In the genomic region with DNA sequence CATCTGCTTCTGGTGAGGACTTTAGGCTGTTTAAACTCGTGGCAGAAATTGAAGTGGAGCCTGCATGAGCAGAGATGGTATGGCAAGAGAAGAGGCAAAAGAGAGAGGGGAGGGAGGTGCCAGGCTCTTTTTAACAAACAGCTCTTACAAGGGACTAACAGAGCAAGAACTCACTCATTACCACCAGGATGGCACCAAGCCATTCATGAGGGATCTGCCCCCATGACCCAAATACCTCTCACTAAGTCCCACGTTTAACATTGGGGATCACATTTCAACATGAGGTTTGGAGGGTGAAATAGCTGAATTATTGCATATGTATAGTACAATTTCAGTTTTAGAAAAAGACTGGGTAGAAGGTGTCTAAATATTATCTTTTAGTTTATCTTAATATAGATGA, we compare ENCODE assay signal across 27 cellular contexts.
DNase-seq lines count a peak whose midpoint lies in the region; ATAC-seq and TF ChIP-seq lines count a peak whose summit lies in the region.
"Had no signal": no experiment of that assay in that cellular context is flagged by ENCODE, and none has a peak within 500 bp of the region (broad histone marks: within the 10 kb centered on the region; RNA-seq: fewer than 3 reads in every experiment).

No MANE protein-coding gene starts in this region.

- H3K36me3 Mint-ChIP-seq in WTC11 = peaks cover 13% of the 10 kb centered on the region
- no peaks in the 10 kb centered on the region for H3K36me3 Mint-ChIP-seq in activated T-helper 2 cell treated with anti-CD3 and anti-CD28 coated beads, Interferon-gamma antibody, Interleukin-2, Interleukin-4, amounts not matched to agents 10 μg/mL and 5 μg/mL and 100 μg/mL, durations not matched to agents 14 hours and 24 hours and 36 hours (ENCODE audit: low read depth)
- H3K36me3 Mint-ChIP-seq: activated naive CD4-positive, alpha-beta T cell treated with anti-CD3 and anti-CD28 coated beads, Interleukin-2, amount 10 ng/mL, durations not matched to agents 7 days and 5 days had no signal

- no peaks in the 10 kb centered on the region for H3K27me3 Mint-ChIP-seq in WTC11 (ENCODE audit: low read depth)
- no peaks in the 10 kb centered on the region for H3K27me3 Mint-ChIP-seq in activated T-helper 2 cell treated with anti-CD3 and anti-CD28 coated beads, Interferon-gamma antibody, Interleukin-2, Interleukin-4, amounts not matched to agents 10 μg/mL and 5 μg/mL and 100 μg/mL, durations not matched to agents 14 hours and 24 hours and 36 hours (ENCODE audit: low read depth)
- H3K27me3 Mint-ChIP-seq: activated CD4-positive, alpha-beta T cell treated with anti-CD3 and anti-CD28 coated beads for 36 hours; activated CD8-positive, alpha-beta T cell treated with anti-CD3 and anti-CD28 coated beads for 36 hours; activated naive CD4-positive, alpha-beta T cell treated with anti-CD3 and anti-CD28 coated beads, Interleukin-2, amount 10 ng/mL, durations not matched to agents 7 days and 5 days; stimulated activated naive CD8-positive, alpha-beta T cell treated with anti-CD3 and anti-CD28 coated beads, Interleukin-15, Interleukin-2, amounts not matched to agents 100 ng/mL and 50 ng/mL, for 24 hours had no signal

- ATAC-seq in WTC11 (peak; percentile 36), Right ventricle myocardium superior (ENCODE audit: poor library complexity) (no peak)
- ATAC-seq: activated CD4-positive, alpha-beta T cell treated with anti-CD3 and anti-CD28 coated beads for 36 hours; activated CD8-positive, alpha-beta T cell treated with anti-CD3 and anti-CD28 coated beads for 36 hours had no signal

- H3K4me3 Mint-ChIP-seq in WTC11 = no peak overlapping the region
- H3K4me3 Mint-ChIP-seq in activated T-helper 2 cell treated with anti-CD3 and anti-CD28 coated beads, Interferon-gamma antibody, Interleukin-2, Interleukin-4, amounts not matched to agents 10 μg/mL and 5 μg/mL and 100 μg/mL, durations not matched to agents 14 hours and 24 hours and 36 hours (ENCODE audit: low read depth) = no peak overlapping the region
- H3K4me3 Mint-ChIP-seq: activated CD4-positive, alpha-beta T cell treated with anti-CD3 and anti-CD28 coated beads for 36 hours; activated CD8-positive, alpha-beta T cell treated with anti-CD3 and anti-CD28 coated beads for 36 hours; activated naive CD4-positive, alpha-beta T cell treated with anti-CD3 and anti-CD28 coated beads, Interleukin-2, amount 10 ng/mL, durations not matched to agents 7 days and 5 days; neural crest cell; stimulated activated naive CD8-positive, alpha-beta T cell treated with anti-CD3 and anti-CD28 coated beads, Interleukin-15, Interleukin-2, amounts not matched to agents 100 ng/mL and 50 ng/mL, for 24 hours; T-helper 2 cell treated with Interferon-gamma antibody and Interleukin-4, amounts not matched to agents 5 μg/mL and 100 μg/mL, for 36 hours had no signal

- CTCF ChIA-PET in WTC11 (lab: Charles Lee) = interaction anchor here (1.1 to 1.8 kb wide), 2 partner anchors 9 to 18 kb away, joined by 5 to 6 read pairs; no protein-coding TSS in a partner anchor

- intact Hi-C loops in activated T-helper 2 cell treated with anti-CD3 and anti-CD28 coated beads, Interferon-gamma antibody, Interleukin-2, Interleukin-4, amounts not matched to agents 10 μg/mL and 5 μg/mL and 100 μg/mL, durations not matched to agents 14 hours and 24 hours and 36 hours (cut with micrococcal nuclease) = no loop called here
- intact Hi-C loops in Right ventricle myocardium superior (cut with DNase I) = no loop called here

- DNase-seq in NCI-H1092 treated with DMSO at 0.1 percent for 48 hours (lab: John Stamatoyannopoulos, UW) (peak; percentile 21), NCI-H1092 (lab: John Stamatoyannopoulos, UW) (no peak), M059J (ENCODE audit: low read depth) (peak; percentile 72), WTC11 (ENCODE audit: low spot score) (no peak), iris pigment epithelial cell (ENCODE audit: low read depth) (peak; percentile 59), Right ventricle myocardium superior (no peak), SKM-1 (lab: John Stamatoyannopoulos, UW; ENCODE audit: unreplicated experiment) (no peak)
- no peak for DNase-seq in activated T-helper 2 cell treated with anti-CD3 and anti-CD28 coated beads, Interferon-gamma antibody, Interleukin-2, Interleukin-4, amounts not matched to agents 10 μg/mL and 5 μg/mL and 100 μg/mL, durations not matched to agents 14 hours and 24 hours and 36 hours (ENCODE audit: low spot score)
- DNase-seq: 8988T; activated CD4-positive, alpha-beta T cell treated with anti-CD3 and anti-CD28 coated beads for 36 hours; activated CD8-positive, alpha-beta T cell treated with anti-CD3 and anti-CD28 coated beads for 36 hours; activated naive CD4-positive, alpha-beta T cell treated with anti-CD3 and anti-CD28 coated beads, Interleukin-2, amount 10 ng/mL, durations not matched to agents 7 days and 5 days; amygdala; COR-L47; glutamatergic neuron; GOT3; mammary epithelial cell; MG63; NCI-H2107; NCI-H526 treated with DMSO at 0.1 percent for 48 hours; ovary; SHP77; stimulated activated CD4-positive, alpha-beta T cell treated with anti-CD3 and anti-CD28 coated beads, Interleukin-1b, Interleukin-23, amount 100 ng/mL, for 48 hours; testis had no signal

- H3K4me1 Mint-ChIP-seq in WTC11 = peaks cover 29% of the 10 kb centered on the region
- H3K4me1 Mint-ChIP-seq in activated T-helper 2 cell treated with anti-CD3 and anti-CD28 coated beads, Interferon-gamma antibody, Interleukin-2, Interleukin-4, amounts not matched to agents 10 μg/mL and 5 μg/mL and 100 μg/mL, durations not matched to agents 14 hours and 24 hours and 36 hours (ENCODE audit: low read depth) = no peaks in the 10 kb centered on the region
- H3K4me1 Mint-ChIP-seq: activated CD4-positive, alpha-beta T cell treated with anti-CD3 and anti-CD28 coated beads for 36 hours; activated naive CD4-positive, alpha-beta T cell treated with anti-CD3 and anti-CD28 coated beads, Interleukin-2, amount 10 ng/mL, durations not matched to agents 7 days and 5 days had no signal

- TF ChIP-seq CTCF in WTC11 (IDR thresholded peaks at IDR 0.05) = no peak

- peaks cover 12% of the 10 kb centered on the region for H3K9me3 Mint-ChIP-seq in WTC11
- no peaks in the 10 kb centered on the region for H3K9me3 Mint-ChIP-seq in activated T-helper 2 cell treated with anti-CD3 and anti-CD28 coated beads, Interferon-gamma antibody, Interleukin-2, Interleukin-4, amounts not matched to agents 10 μg/mL and 5 μg/mL and 100 μg/mL, durations not matched to agents 14 hours and 24 hours and 36 hours
- H3K9me3 Mint-ChIP-seq: activated CD8-positive, alpha-beta T cell treated with anti-CD3 and anti-CD28 coated beads for 36 hours; activated naive CD4-positive, alpha-beta T cell treated with anti-CD3 and anti-CD28 coated beads, Interleukin-2, amount 10 ng/mL, durations not matched to agents 7 days and 5 days; T-helper 2 cell treated with Interferon-gamma antibody and Interleukin-4, amounts not matched to agents 5 μg/mL and 100 μg/mL, for 36 hours had no signal

- peak overlapping the region; percentile 78 for H3K27ac Mint-ChIP-seq in WTC11
- no peak overlapping the region for H3K27ac Mint-ChIP-seq in activated T-helper 2 cell treated with anti-CD3 and anti-CD28 coated beads, Interferon-gamma antibody, Interleukin-2, Interleukin-4, amounts not matched to agents 10 μg/mL and 5 μg/mL and 100 μg/mL, durations not matched to agents 14 hours and 24 hours and 36 hours
- H3K27ac Mint-ChIP-seq: activated CD4-positive, alpha-beta T cell treated with anti-CD3 and anti-CD28 coated beads for 36 hours; activated CD8-positive, alpha-beta T cell treated with anti-CD3 and anti-CD28 coated beads for 36 hours; activated naive CD4-positive, alpha-beta T cell treated with anti-CD3 and anti-CD28 coated beads, Interleukin-2, amount 10 ng/mL, durations not matched to agents 7 days and 5 days; stimulated activated naive CD8-positive, alpha-beta T cell treated with anti-CD3 and anti-CD28 coated beads, Interleukin-15, Interleukin-2, amounts not matched to agents 100 ng/mL and 50 ng/mL, for 24 hours; T-helper 2 cell treated with Interferon-gamma antibody and Interleukin-4, amounts not matched to agents 5 μg/mL and 100 μg/mL, for 36 hours had no signal

- POLR2A ChIA-PET in WTC11 (lab: Charles Lee) = no interaction called here

TF ChIP-seq in WTC11, 78 proteins besides CTCF, POLR2A, EP300 and RAD21 (continues in another document):
- TF ChIP-seq, protein P1, sequence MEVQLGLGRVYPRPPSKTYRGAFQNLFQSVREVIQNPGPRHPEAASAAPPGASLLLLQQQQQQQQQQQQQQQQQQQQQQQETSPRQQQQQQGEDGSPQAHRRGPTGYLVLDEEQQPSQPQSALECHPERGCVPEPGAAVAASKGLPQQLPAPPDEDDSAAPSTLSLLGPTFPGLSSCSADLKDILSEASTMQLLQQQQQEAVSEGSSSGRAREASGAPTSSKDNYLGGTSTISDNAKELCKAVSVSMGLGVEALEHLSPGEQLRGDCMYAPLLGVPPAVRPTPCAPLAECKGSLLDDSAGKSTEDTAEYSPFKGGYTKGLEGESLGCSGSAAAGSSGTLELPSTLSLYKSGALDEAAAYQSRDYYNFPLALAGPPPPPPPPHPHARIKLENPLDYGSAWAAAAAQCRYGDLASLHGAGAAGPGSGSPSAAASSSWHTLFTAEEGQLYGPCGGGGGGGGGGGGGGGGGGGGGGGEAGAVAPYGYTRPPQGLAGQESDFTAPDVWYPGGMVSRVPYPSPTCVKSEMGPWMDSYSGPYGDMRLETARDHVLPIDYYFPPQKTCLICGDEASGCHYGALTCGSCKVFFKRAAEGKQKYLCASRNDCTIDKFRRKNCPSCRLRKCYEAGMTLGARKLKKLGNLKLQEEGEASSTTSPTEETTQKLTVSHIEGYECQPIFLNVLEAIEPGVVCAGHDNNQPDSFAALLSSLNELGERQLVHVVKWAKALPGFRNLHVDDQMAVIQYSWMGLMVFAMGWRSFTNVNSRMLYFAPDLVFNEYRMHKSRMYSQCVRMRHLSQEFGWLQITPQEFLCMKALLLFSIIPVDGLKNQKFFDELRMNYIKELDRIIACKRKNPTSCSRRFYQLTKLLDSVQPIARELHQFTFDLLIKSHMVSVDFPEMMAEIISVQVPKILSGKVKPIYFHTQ (CRISPR knock-in tag; IDR thresholded peaks at IDR 0.05) = no peak
- TF ChIP-seq ZBTB21 (CRISPR knock-in tag; IDR thresholded peaks at IDR 0.05; ENCODE audit: borderline replicate concordance) (no peak), ZNF416 (CRISPR knock-in tag; IDR thresholded peaks at IDR 0.05) (no peak), CREB1 (CRISPR knock-in tag; IDR thresholded peaks at IDR 0.05) (no peak), TEAD4 (CRISPR knock-in tag; IDR thresholded peaks at IDR 0.05) (no peak), ZNF396 (CRISPR knock-in tag; IDR thresholded peaks at IDR 0.05; ENCODE audit: borderline replicate concordance) (no peak), TCF7 (CRISPR knock-in tag; IDR thresholded peaks at IDR 0.05; ENCODE audit: low read depth) (no peak)

Comparison
In these comparisons a context has a peak if more than half of its experiments do, and no peak if none do; other contexts are left out.
1. DNase-seq: peak in NCI-H1092 treated with DMSO at 0.1 percent for 48 hours (single experiment), M059J (single experiment) and iris pigment epithelial cell (single experiment); none in NCI-H1092 (single experiment), WTC11 (single experiment), activated T-helper 2 cell treated with anti-CD3 and anti-CD28 coated beads, Interferon-gamma antibody, Interleukin-2, Interleukin-4, amounts not matched to agents 10 μg/mL and 5 μg/mL and 100 μg/mL, durations not matched to agents 14 hours and 24 hours and 36 hours (single experiment), Right ventricle myocardium superior (single experiment) and SKM-1 (single experiment).